8 cellular contexts compared by ENCODE assay signal in the genomic region with DNA sequence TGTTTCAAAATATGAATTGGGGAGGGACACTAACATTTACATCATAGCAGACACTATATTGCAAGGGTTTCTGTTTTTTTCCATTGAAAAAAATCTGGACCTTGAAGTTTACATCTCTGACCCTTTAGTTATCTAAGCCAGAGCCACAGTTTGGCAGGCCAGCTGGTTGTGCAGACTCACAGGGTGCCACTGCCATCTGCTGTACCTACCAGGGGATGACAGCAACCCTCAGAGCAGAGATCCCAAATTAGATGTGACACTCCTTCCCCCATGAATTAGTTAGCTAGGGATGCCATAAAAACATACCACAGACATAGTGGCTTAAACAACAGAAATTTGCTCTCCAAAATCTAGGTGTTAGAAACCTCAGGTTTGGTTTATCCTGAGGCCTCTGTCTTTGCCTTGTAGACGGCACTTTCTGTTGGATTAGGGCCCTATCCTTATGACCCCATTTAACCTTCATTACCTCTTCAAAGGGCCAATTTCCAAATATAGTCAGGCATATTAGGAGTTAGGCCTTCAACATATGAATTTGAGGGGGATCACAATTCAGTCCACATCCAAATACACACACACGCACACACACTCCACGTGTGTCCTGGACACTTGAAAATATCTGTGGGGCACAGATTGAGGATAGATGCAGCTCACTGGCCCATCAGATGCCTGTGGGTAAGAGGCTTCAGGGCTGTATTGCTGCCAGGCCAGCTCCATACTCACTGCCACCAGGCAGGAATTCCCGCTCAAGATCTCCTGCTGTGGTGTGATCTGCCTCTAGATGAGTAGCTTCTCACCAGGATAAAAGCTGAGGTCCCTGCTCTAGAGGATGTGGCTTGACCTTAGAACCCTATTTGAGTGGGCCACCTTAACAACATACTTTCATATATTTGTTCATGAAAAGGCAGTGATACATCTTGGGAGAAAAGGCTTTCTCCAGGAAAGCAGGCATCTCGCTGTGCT.
DNase-seq lines count a peak whose midpoint lies in the region; ATAC-seq and TF ChIP-seq lines count a peak whose summit lies in the region.

No MANE protein-coding gene starts in this region.

- POLR2A ChIA-PET in RWPE1 (lab: Yijun Ruan, JAX; ENCODE audit: low non-redundant PET), result no interaction called here

- H3K27me3 ChIP-seq in BE2C (no peaks in the 10 kb centered on the region; the same call in 1 of the 2 replicates), foreskin keratinocyte (peaks cover 2% of the 10 kb centered on the region)

- no peak overlapping the region for H3K4me3 Mint-ChIP-seq in activated T-helper 17 cell treated with anti-CD3 and anti-CD28 coated beads, Interleukin-2, amount 50 U/mL, for 72 hours

- no peak overlapping the region for H3K4me3 ChIP-seq in BE2C (ENCODE audit: low read depth, low read length)

- no peaks in the 10 kb centered on the region for H3K36me3 ChIP-seq in BE2C

- no peaks in the 10 kb centered on the region for H3K9me3 Mint-ChIP-seq in activated T-helper 17 cell treated with anti-CD3 and anti-CD28 coated beads, Interleukin-2, amount 50 U/mL, for 72 hours

- H3K27me3 Mint-ChIP-seq in activated T-helper 17 cell treated with anti-CD3 and anti-CD28 coated beads, Interleukin-2, amount 50 U/mL, for 72 hours, result peaks cover 8% of the 10 kb centered on the region

- H3K9me3 ChIP-seq in BE2C, result no peaks in the 10 kb centered on the region

- H3K27ac ChIP-seq in RWPE1 (no peak overlapping the region), foreskin keratinocyte (no peak overlapping the region)

- ATAC-seq in foreskin keratinocyte, result peak; percentile 65
- ATAC-seq in HG02642 (IDR thresholded peaks at IDR 0.05; ENCODE audit: poor library complexity, unreplicated experiment), result no peak
- ATAC-seq in activated T-helper 17 cell treated with anti-CD3 and anti-CD28 coated beads, Interleukin-2, amount 50 U/mL, for 72 hours (replicated peaks), result no peak

- no peaks in the 10 kb centered on the region for H3K4me1 Mint-ChIP-seq in activated T-helper 17 cell treated with anti-CD3 and anti-CD28 coated beads, Interleukin-2, amount 50 U/mL, for 72 hours

- H3K36me3 Mint-ChIP-seq in activated T-helper 17 cell treated with anti-CD3 and anti-CD28 coated beads, Interleukin-2, amount 50 U/mL, for 72 hours (ENCODE audit: low read depth), result no peaks in the 10 kb centered on the region

- no peaks in the 10 kb centered on the region for H3K4me1 ChIP-seq in BE2C
- peaks cover 4% of the 10 kb centered on the region for H3K4me1 ChIP-seq in foreskin keratinocyte

- CTCF ChIA-PET in RWPE1 (lab: Yijun Ruan, JAX), result interaction anchor here (0.5 to 1.5 kb wide), 7 partner anchors 28 to 1069 kb away, joined by 3 to 4 read pairs (median 3); no protein-coding TSS in a partner anchor

- TF ChIP-seq CTCF in BE2C (IDR thresholded peaks at IDR 0.05; ENCODE audit: low read depth, low read length) (peak; percentile 45), RWPE1 (conservative IDR thresholded peaks at IDR 0.05; ENCODE audit: low read depth) (peak; percentile 29), foreskin keratinocyte (conservative IDR thresholded peaks at IDR 0.05) (peak; percentile 70)

- no peak for DNase-seq in BE2C
- peak; percentile 11 for DNase-seq in HK-2 (ENCODE audit: unreplicated experiment)
- peak; percentile 33 for DNase-seq in RWPE1 (ENCODE audit: low spot score)
- DNase-seq in foreskin keratinocyte, result peak in 1 of 2 donors; percentile 23
- peak; percentile 70 for DNase-seq in retina
- no peak for DNase-seq in activated CD4-positive, alpha-beta T cell treated with anti-CD3 and anti-CD28 coated beads for 1 hour

- no peak overlapping the region for H3K27ac Mint-ChIP-seq in activated T-helper 17 cell treated with anti-CD3 and anti-CD28 coated beads, Interleukin-2, amount 50 U/mL, for 72 hours

Comparison
In these comparisons a context has a peak if more than half of its experiments do, and no peak if none do; other contexts are left out.
1. DNase-seq: peak in HK-2 (single experiment), RWPE1 (single experiment) and retina (single experiment); none in BE2C (single experiment) and activated CD4-positive, alpha-beta T cell treated with anti-CD3 and anti-CD28 coated beads for 1 hour (single experiment).
2. Peak in every context shown above with its lines, with median percentiles within 50 percentile points of each other: CTCF ChIP-seq.